30 cellular contexts compared by ENCODE assay signal in genomic region chr7:534075-534474, GRCh38.
"Had no signal": no experiment of that assay in that cellular context is flagged by ENCODE, and none has a peak within 500 bp of the region (broad histone marks: within the 10 kb centered on the region; RNA-seq: fewer than 3 reads in every experiment).

No MANE protein-coding gene starts in this region.

- FAIRE-seq: endometrium, frontal cortex had no signal

- H3K4me3 ChIP-seq: breast epithelium, cardiac muscle cell, colonic mucosa had no signal

- H3K36me3 ChIP-seq: breast epithelium, cardiac muscle cell, colonic mucosa had no signal

- H3K27me3 ChIP-seq: cardiac muscle cell had no signal

- ATAC-seq: activated CD4-positive, alpha-beta T cell treated with anti-CD3 and anti-CD28 coated beads for 36 hours; activated CD8-positive, alpha-beta memory T cell treated with anti-CD3 and anti-CD28 coated beads, Interleukin-2, amount 10 ng/mL, durations not matched to agents 7 days and 5 days; activated CD8-positive, alpha-beta T cell treated with anti-CD3 and anti-CD28 coated beads, Interleukin-2, amount 10 ng/mL, durations not matched to agents 7 days and 5 days; activated naive CD4-positive, alpha-beta T cell treated with anti-CD3 and anti-CD28 coated beads, Interleukin-2, amount 50 U/mL, for 72 hours; esophagus mucosa; T-helper 17 cell had no signal

- DNase-seq: activated CD4-positive, alpha-beta memory T cell treated with anti-CD3 and anti-CD28 coated beads for 36 hours; activated CD4-positive, alpha-beta T cell treated with anti-CD3 and anti-CD28 coated beads for 36 hours; activated CD4-positive, alpha-beta T cell treated with anti-CD3 and anti-CD28 coated beads, Interleukin-2, amount 10 ng/mL, durations not matched to agents 24 days and 14 days; activated CD4-positive, CD25-positive, alpha-beta regulatory T cell; activated CD4-positive, CD25-positive, alpha-beta regulatory T cell treated with anti-CD3 and anti-CD28 coated beads, Interleukin-2, amount 50 U/mL, for 72 hours; activated CD8-positive, alpha-beta memory T cell treated with anti-CD3 and anti-CD28 coated beads, Interleukin-2, amount 10 ng/mL, durations not matched to agents 7 days and 5 days; activated CD8-positive, alpha-beta memory T cell treated with anti-CD3 and anti-CD28 coated beads, Interleukin-2, amount 50 U/mL, for 4 hours; activated CD8-positive, alpha-beta T cell treated with anti-CD3 and anti-CD28 coated beads, Interleukin-2, amount 10 ng/mL, durations not matched to agents 7 days and 5 days; activated gamma-delta T cell; activated naive CD4-positive, alpha-beta T cell; activated naive CD4-positive, alpha-beta T cell treated with anti-CD3 and anti-CD28 coated beads, Interleukin-2, amount 10 ng/mL, durations not matched to agents 7 days and 5 days; activated T-cell treated with anti-CD3 and anti-CD28 coated beads, Interleukin-2, amount 50 U/mL, for 1 hour; activated T-cell treated with anti-CD3 and anti-CD28 coated beads, Interleukin-2, amount 50 U/mL, for 48 hours; amniotic stem cell; aorta; central memory CD4-positive, alpha-beta T cell; cerebellar nuclear complex; colonic mucosa; effector CD8-positive, alpha-beta T cell; foreskin fibroblast; head of caudate nucleus; T-helper 1 cell; T-helper 17 cell; T1000 had no signal

- H3K27ac ChIP-seq: breast epithelium, cardiac muscle cell, colonic mucosa had no signal

- H3K9me3 ChIP-seq: breast epithelium, colonic mucosa had no signal
